17 cellular contexts compared by ENCODE assay signal in the genomic region with DNA sequence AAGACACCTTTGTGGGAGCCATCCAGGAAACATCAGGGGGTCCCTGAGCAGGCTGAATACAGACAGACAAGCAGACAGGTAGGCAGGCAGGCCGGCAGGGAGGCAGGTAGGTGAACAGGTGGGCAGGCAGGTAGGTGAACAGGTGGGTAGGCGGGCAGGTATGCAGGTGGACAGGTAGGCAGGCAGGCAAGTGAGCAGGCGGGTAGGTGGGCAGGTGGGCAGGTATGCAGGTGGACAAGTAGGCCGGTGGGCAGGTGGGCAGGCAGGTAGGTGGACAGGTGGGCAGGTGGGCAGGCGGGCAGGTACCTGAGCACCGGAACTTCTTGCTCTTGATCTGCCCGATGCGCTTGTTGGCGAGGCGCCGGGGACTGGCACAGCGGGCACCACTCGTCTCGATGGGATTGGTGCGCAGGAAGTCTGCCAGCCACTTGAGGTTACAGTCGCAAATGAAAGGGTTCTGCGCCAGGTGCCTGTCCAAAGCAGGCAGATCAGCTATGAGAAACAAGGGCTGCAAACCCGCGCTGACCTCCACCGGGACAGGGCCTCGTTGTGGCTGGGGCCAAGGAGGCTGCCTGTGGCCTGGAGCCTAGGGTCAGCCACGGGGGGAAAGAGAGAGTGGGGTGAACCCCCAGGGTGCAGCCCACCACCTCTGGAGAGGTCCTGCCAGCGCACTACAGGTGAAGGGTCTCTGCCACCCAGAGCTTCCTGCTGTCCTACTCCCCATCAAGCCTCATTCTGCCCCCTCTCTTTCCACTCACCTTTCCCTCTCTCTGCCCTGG.
"Had no signal": no experiment of that assay in that cellular context is flagged by ENCODE, and none has a peak within 500 bp of the region (broad histone marks: within the 10 kb centered on the region; RNA-seq: fewer than 3 reads in every experiment).

No MANE protein-coding gene starts in this region.

- H3K27ac Mint-ChIP-seq: naive thymus-derived CD4-positive, alpha-beta T cell; stimulated activated memory B cell treated with anti-CD40 and anti-IgM and Interleukin-4, amounts not matched to agents 10 μg/mL and 1 μg/mL and 100 μg/mL, for 72 hours had no signal

- H3K27ac ChIP-seq: colonic mucosa, heart left ventricle, psoas muscle, spleen, tibial artery had no signal

- DNase-seq: activated CD4-positive, alpha-beta T cell treated with anti-CD3 and anti-CD28 coated beads for 1 hour; activated CD4-positive, alpha-beta T cell treated with anti-CD3 and anti-CD28 coated beads, Interleukin-2, amount 50 U/mL, for 48 hours; activated naive CD4-positive, alpha-beta T cell; caudate nucleus; colonic mucosa; effector CD4-positive, alpha-beta T cell; heart left ventricle; left colon; naive thymus-derived CD4-positive, alpha-beta T cell; occipital lobe; psoas muscle; stimulated activated CD4-positive, alpha-beta T cell treated with anti-CD3 and anti-CD28 coated beads, Interleukin-1b, Interleukin-23, amount 100 ng/mL, for 48 hours had no signal

- H3K27me3 Mint-ChIP-seq: stimulated activated memory B cell treated with anti-CD40 and anti-IgM and Interleukin-4, amounts not matched to agents 10 μg/mL and 1 μg/mL and 100 μg/mL, for 72 hours had no signal

- H3K27me3 ChIP-seq: colonic mucosa, heart left ventricle, spleen had no signal

- FAIRE-seq: frontal cortex had no signal

- H3K36me3 ChIP-seq: colonic mucosa, heart left ventricle, spleen, tibial artery had no signal

- H3K4me3 Mint-ChIP-seq: naive thymus-derived CD4-positive, alpha-beta T cell; stimulated activated memory B cell treated with anti-CD40 and anti-IgM and Interleukin-4, amounts not matched to agents 10 μg/mL and 1 μg/mL and 100 μg/mL, for 72 hours had no signal

- H3K9me3 ChIP-seq: colonic mucosa, psoas muscle, tibial artery had no signal

- H3K4me1 ChIP-seq: colonic mucosa, heart left ventricle, psoas muscle, spleen, tibial artery had no signal

- H3K36me3 Mint-ChIP-seq: naive thymus-derived CD4-positive, alpha-beta T cell; stimulated activated memory B cell treated with anti-CD40 and anti-IgM and Interleukin-4, amounts not matched to agents 10 μg/mL and 1 μg/mL and 100 μg/mL, for 72 hours had no signal

- H3K4me3 ChIP-seq: colonic mucosa, heart left ventricle, psoas muscle, spleen, tibial artery had no signal

- ATAC-seq: heart left ventricle; left colon; naive thymus-derived CD4-positive, alpha-beta T cell; psoas muscle; sciatic nerve; stimulated activated memory B cell treated with anti-CD40 and anti-IgM and Interleukin-4, amounts not matched to agents 10 μg/mL and 1 μg/mL and 100 μg/mL, for 72 hours had no signal
